Comparison of ENCODE assay signal across 8 cellular contexts in genomic region chr6:49409951-49410542, GRCh38. TPM values are rescaled to one million over a fixed set of nuclear protein-coding genes. Genes with fewer than 3 reads are reported as not detected.
DNase-seq lines count a peak whose midpoint lies in the region; ATAC-seq and TF ChIP-seq lines count a peak whose summit lies in the region.

No MANE protein-coding gene starts in this region.

- CTCF ChIA-PET in CD8-positive, alpha-beta T cell (lab: Charles Lee) = interaction anchor here (0.6 to 2.7 kb wide), 13 partner anchors 9 to 1997 kb away, joined by 3 to 11 read pairs (median 4); no protein-coding TSS in a partner anchor

- no peaks in the 10 kb centered on the region for H3K4me1 Mint-ChIP-seq in CD8-positive, alpha-beta T cell (ENCODE audit: low read depth)

- no peaks in the 10 kb centered on the region for H3K36me3 ChIP-seq in CD8-positive, alpha-beta T cell (ENCODE audit: insufficient read depth, low read length)
- no peaks in the 10 kb centered on the region for H3K36me3 ChIP-seq in lower lobe of right lung

- intact Hi-C loops in CD8-positive, alpha-beta T cell (cut with DNase I, micrococcal nuclease) = loop anchor here (1.0 to 5.0 kb wide), 4 partner anchors 1622 to 1998 kb away; no protein-coding TSS in a partner anchor
- intact Hi-C loops in lower lobe of right lung (cut with DNase I) = no loop called here

- DNase-seq in CD8-positive, alpha-beta T cell = peak; percentile 20 to 65 (median 43)
- peak; percentile 55 for DNase-seq in NCI-H446 treated with DMSO at 0.1 percent for 48 hours (lab: John Stamatoyannopoulos, UW)
- peak; percentile 13 to 51 for DNase-seq in activated CD4-positive, alpha-beta T cell treated with anti-CD3 and anti-CD28 coated beads for 4 hours
- peak; percentile 84 for DNase-seq in dedifferentiated amniotic fluid mesenchymal stem cell (ENCODE audit: extremely low spot score)
- peak; percentile 45 for DNase-seq in lower lobe of right lung
- peak; percentile 39 for DNase-seq in stimulated activated CD8-positive, alpha-beta memory T cell treated with anti-CD3 and anti-CD28 coated beads, Interleukin-15, amount 100 ng/mL, for 24 hours (ENCODE audit: low read depth)

- H3K27me3 ChIP-seq in CD8-positive, alpha-beta T cell (ENCODE audit: insufficient read depth, low read length) = no peaks in the 10 kb centered on the region
- H3K27me3 ChIP-seq in lower lobe of right lung (ENCODE audit: low read depth) = no peaks in the 10 kb centered on the region

- ATAC-seq in CD8-positive, alpha-beta T cell = peak; percentile 78
- peak; percentile 94 for ATAC-seq in GM19328 (IDR thresholded peaks at IDR 0.05; ENCODE audit: unreplicated experiment)
- ATAC-seq in HG03432 (IDR thresholded peaks at IDR 0.05; ENCODE audit: unreplicated experiment) = peak; percentile 92
- peak; percentile 72 to 74 for ATAC-seq in lower lobe of right lung

- no peaks in the 10 kb centered on the region for H3K9me3 ChIP-seq in CD8-positive, alpha-beta T cell (ENCODE audit: low read length)
- no peaks in the 10 kb centered on the region for H3K9me3 ChIP-seq in lower lobe of right lung

- no peaks in the 10 kb centered on the region for H3K36me3 Mint-ChIP-seq in CD8-positive, alpha-beta T cell

- H3K4me3 Mint-ChIP-seq in CD8-positive, alpha-beta T cell = no peak overlapping the region

- POLR2A ChIA-PET in CD8-positive, alpha-beta T cell (lab: Charles Lee) = interaction anchor here (0.9 kb wide), 1 partner anchor 1620 kb away, joined by 3 read pairs; no protein-coding TSS in a partner anchor

- TF ChIP-seq CTCF in CD8-positive, alpha-beta T cell (IDR thresholded peaks at IDR 0.05) = peak; percentile 94
- TF ChIP-seq CTCF in lower lobe of right lung (IDR thresholded peaks at IDR 0.05) = peak; percentile 85

- H3K4me1 ChIP-seq in CD8-positive, alpha-beta T cell (ENCODE audit: insufficient read depth, low read length) = no peaks in the 10 kb centered on the region
- no peaks in the 10 kb centered on the region for H3K4me1 ChIP-seq in lower lobe of right lung

- peaks cover 17% of the 10 kb centered on the region for H3K27me3 Mint-ChIP-seq in CD8-positive, alpha-beta T cell (ENCODE audit: low read depth)

- H3K27ac ChIP-seq in CD8-positive, alpha-beta T cell (ENCODE audit: low read depth, low read length) = no peak overlapping the region
- no peak overlapping the region for H3K27ac ChIP-seq in lower lobe of right lung

- no peak overlapping the region for H3K4me3 ChIP-seq in CD8-positive, alpha-beta T cell (ENCODE audit: low read depth, low read length)
- no peak overlapping the region for H3K4me3 ChIP-seq in lower lobe of right lung

- no peak overlapping the region for H3K27ac Mint-ChIP-seq in CD8-positive, alpha-beta T cell

- H3K9me3 Mint-ChIP-seq in CD8-positive, alpha-beta T cell = no peaks in the 10 kb centered on the region

RNA-seq across cellular contexts. Expression of gene MMUT, which starts 53.0 kb away (rescaled TPM):
- 1 to 10 TPM; 5.8 to 6.2 TPM for total RNA-seq in CD8-positive, alpha-beta T cell
- 21.9 TPM for total RNA-seq in lower lobe of right lung

RNA-seq across cellular contexts. Expression of gene CENPQ, which starts 53.1 kb away (rescaled TPM):
- under 1 TPM; 0.35 to 0.58 TPM for total RNA-seq in CD8-positive, alpha-beta T cell
- total RNA-seq in lower lobe of right lung = 4.3 TPM

Comparison
In these comparisons a context has a peak if more than half of its experiments do, and no peak if none do; other contexts are left out.
1. DNase-seq: peak in every context shown above with its lines; median percentile 84 in dedifferentiated amniotic fluid mesenchymal stem cell; 55 in NCI-H446 treated with DMSO at 0.1 percent for 48 hours; 45 in lower lobe of right lung; 43 in CD8-positive, alpha-beta T cell; 39 in stimulated activated CD8-positive, alpha-beta memory T cell treated with anti-CD3 and anti-CD28 coated beads, Interleukin-15, amount 100 ng/mL, for 24 hours; 32 in activated CD4-positive, alpha-beta T cell treated with anti-CD3 and anti-CD28 coated beads for 4 hours.